ENCODE assay signal across 8 cellular contexts in genomic region chr1:16153999-16154673, GRCh38. TPM values are rescaled to one million over a fixed set of nuclear protein-coding genes. Genes with fewer than 3 reads are reported as not detected.
DNase-seq lines count a peak whose midpoint lies in the region; ATAC-seq and TF ChIP-seq lines count a peak whose summit lies in the region.

No MANE protein-coding gene starts in this region.

- CTCF ChIA-PET in activated naive CD4-positive, alpha-beta T cell treated with anti-CD3 and anti-CD28 coated beads, Interleukin-2, amount 10 ng/mL, durations not matched to agents 7 days and 5 days (lab: Charles Lee), result interaction anchor here (0.8 to 1.1 kb wide), 2 partner anchors 74 to 85 kb away, joined by 3 read pairs; no protein-coding TSS in a partner anchor

- H3K14ac ChIP-seq in mesenchymal stem cell (ENCODE audit: low read length in 2 of 2), result peak overlapping the region; percentile 12 to 27

- H3K4me1 Mint-ChIP-seq in activated naive CD4-positive, alpha-beta T cell treated with anti-CD3 and anti-CD28 coated beads, Interleukin-2, amount 10 ng/mL, durations not matched to agents 7 days and 5 days, result peaks cover 53% of the 10 kb centered on the region

- H3K27me3 ChIP-seq in mesenchymal stem cell (ENCODE audit: control insufficient read depth in 1 of 2, insufficient read depth in 1 of 2, low read length in 2 of 2) (no peaks in the 10 kb centered on the region), thyroid gland (no peaks in the 10 kb centered on the region)

- H3K27me3 Mint-ChIP-seq in activated naive CD4-positive, alpha-beta T cell treated with anti-CD3 and anti-CD28 coated beads, Interleukin-2, amount 10 ng/mL, durations not matched to agents 7 days and 5 days, result peaks cover 85% of the 10 kb centered on the region

- peaks cover 4 to 36% of the 10 kb centered on the region in 2 experiments for H3K36me3 ChIP-seq in mesenchymal stem cell (ENCODE audit: control insufficient read depth in 1 of 2, insufficient read depth in 2 of 2, low read depth in 1 of 2, low read length in 2 of 2)
- H3K36me3 ChIP-seq in thyroid gland, result peaks cover 0 to 7% of the 10 kb centered on the region in 2 donors

- peak overlapping the region; percentile 98 for H2BK120ac ChIP-seq in mesenchymal stem cell (ENCODE audit: low read depth, low read length)

- no peak overlapping the region for H2AFZ ChIP-seq in mesenchymal stem cell (ENCODE audit: low read depth, low read length)

- DNase-seq in activated naive CD4-positive, alpha-beta T cell treated with anti-CD3 and anti-CD28 coated beads, Interleukin-2, amount 10 ng/mL, durations not matched to agents 7 days and 5 days, result peak; percentile 30
- DNase-seq in activated naive CD4-positive, alpha-beta T cell treated with anti-CD3 and anti-CD28 coated beads, Interleukin-2, amount 50 U/mL, for 16 hours, result no peak
- DNase-seq in choroid plexus epithelial cell (ENCODE audit: low read depth) (no peak), mesenchymal stem cell (no peak), thyroid gland (no peak), EL (no peak)

- H2BK15ac ChIP-seq in mesenchymal stem cell (ENCODE audit: low read depth, poor library complexity, severe bottlenecking), result peak overlapping the region; percentile 50

- no peaks in the 10 kb centered on the region for H3K9me3 ChIP-seq in mesenchymal stem cell (ENCODE audit: control insufficient read depth, low read length)
- H3K9me3 ChIP-seq in thyroid gland, result no peaks in the 10 kb centered on the region

- H2AK5ac ChIP-seq in mesenchymal stem cell (ENCODE audit: low read length, severe bottlenecking), result peak overlapping the region; percentile 96

- TF ChIP-seq CTCF in choroid plexus epithelial cell (conservative IDR thresholded peaks at IDR 0.05; ENCODE audit: low read depth, low read length) (no peak), thyroid gland (IDR thresholded peaks at IDR 0.05) (no peak)

- H3K4me2 ChIP-seq in mesenchymal stem cell (ENCODE audit: low read length, poor library complexity, severe bottlenecking), result peak overlapping the region; percentile 89

- H2BK5ac ChIP-seq in mesenchymal stem cell (ENCODE audit: low read depth, low read length, poor library complexity, severe bottlenecking), result peak overlapping the region; percentile 58

- H3K27ac ChIP-seq in mesenchymal stem cell (ENCODE audit: low read length, poor library complexity, severe bottlenecking) (peak overlapping the region; percentile 96), thyroid gland (peak overlapping the region; percentile 85 to 90 (median 90))

- WGBS in mesenchymal stem cell, result 14% methylated on average over 12 of the region's 17 CpGs
- WGBS in thyroid gland, 2 donors, result 42 to 51% methylated on average over 14 to 15 of the region's 17 CpGs

- no peak overlapping the region for H3K27ac Mint-ChIP-seq in activated naive CD4-positive, alpha-beta T cell treated with anti-CD3 and anti-CD28 coated beads, Interleukin-2, amount 10 ng/mL, durations not matched to agents 7 days and 5 days

- H3K4me1 ChIP-seq in mesenchymal stem cell (ENCODE audit: control insufficient read depth, insufficient read depth, low read depth, low read length) (peaks cover 49% of the 10 kb centered on the region), thyroid gland (peaks cover 46 to 57% of the 10 kb centered on the region in 2 donors)

- TF ChIP-seq POLR2A in thyroid gland (IDR thresholded peaks at IDR 0.05), result no peak

- peak overlapping the region; percentile 55 for H3K9ac ChIP-seq in mesenchymal stem cell (ENCODE audit: low read length)

- ATAC-seq in GM19023 (IDR thresholded peaks at IDR 0.05; ENCODE audit: unreplicated experiment) (no peak), HG03571 (IDR thresholded peaks at IDR 0.05; ENCODE audit: unreplicated experiment) (no peak)

- peak overlapping the region; percentile 36 for H4K91ac ChIP-seq in mesenchymal stem cell (ENCODE audit: low read length)

- intact Hi-C loops in thyroid gland (cut with DNase I), result no loop called here

- no peaks in the 10 kb centered on the region for H3K9me3 Mint-ChIP-seq in activated naive CD4-positive, alpha-beta T cell treated with anti-CD3 and anti-CD28 coated beads, Interleukin-2, amount 10 ng/mL, durations not matched to agents 7 days and 5 days

- peak overlapping the region; percentile 85 for H3K4me3 ChIP-seq in choroid plexus epithelial cell (ENCODE audit: low read depth, low read length)
- H3K4me3 ChIP-seq in mesenchymal stem cell (ENCODE audit: insufficient read depth in 1 of 2, low read depth in 1 of 2, low read length in 2 of 2), result peak overlapping the region; percentile 84 to 91
- peak overlapping the region in 2 of 3 donors; percentile 44 to 56 for H3K4me3 ChIP-seq in thyroid gland (replicated peaks in 1 of 3)

- H3K36me3 Mint-ChIP-seq in activated naive CD4-positive, alpha-beta T cell treated with anti-CD3 and anti-CD28 coated beads, Interleukin-2, amount 10 ng/mL, durations not matched to agents 7 days and 5 days, result no peaks in the 10 kb centered on the region

- H2BK12ac ChIP-seq in mesenchymal stem cell (ENCODE audit: low read length in 2 of 2), result peak overlapping the region in 1 of 2 experiments; percentile 46

- no peak overlapping the region for H3K4me3 Mint-ChIP-seq in activated naive CD4-positive, alpha-beta T cell treated with anti-CD3 and anti-CD28 coated beads, Interleukin-2, amount 10 ng/mL, durations not matched to agents 7 days and 5 days

- H3K23ac ChIP-seq in mesenchymal stem cell (ENCODE audit: low read length in 2 of 2), result no peak overlapping the region

- H4K8ac ChIP-seq in mesenchymal stem cell (ENCODE audit: low read length), result peak overlapping the region; percentile 72

- peak overlapping the region; percentile 91 to 95 for H3K4ac ChIP-seq in mesenchymal stem cell (ENCODE audit: low read depth in 1 of 2, low read length in 2 of 2)

- peak overlapping the region; percentile 78 to 94 for H3K18ac ChIP-seq in mesenchymal stem cell (ENCODE audit: low read depth in 1 of 2, low read length in 2 of 2)

- H3K79me1 ChIP-seq in mesenchymal stem cell (replicated peaks; ENCODE audit: low read length, poor library complexity, severe bottlenecking), result peaks cover 2% of the 10 kb centered on the region

RNA-seq across cellular contexts. Expression of gene EPHA2, which starts 1.7 kb away (rescaled TPM):
- 31.9 TPM for polyA plus RNA-seq in mesenchymal stem cell (2013, experiment 1 of 2)
- 31.0 TPM for polyA plus RNA-seq in mesenchymal stem cell (2013, experiment 2 of 2)
- total RNA-seq in thyroid gland, result 10 to 100 TPM; 22.3 to 53.2 (median 29.3) TPM

RNA-seq across cellular contexts. Expression of gene ARHGEF19, which starts 58.3 kb away (rescaled TPM):
- polyA plus RNA-seq in mesenchymal stem cell (2013, experiment 1 of 2), result 4.5 TPM
- 4.5 TPM for polyA plus RNA-seq in mesenchymal stem cell (2013, experiment 2 of 2)
- 10 to 100 TPM; 11.9 to 32.3 (median 17.5) TPM for total RNA-seq in thyroid gland
